11 cellular contexts compared by ENCODE assay signal in genomic region chr9:69645488-69645887, GRCh38. TPM values are rescaled to one million over a fixed set of nuclear protein-coding genes. Genes with fewer than 3 reads are reported as not detected.
DNase-seq lines count a peak whose midpoint lies in the region; ATAC-seq and TF ChIP-seq lines count a peak whose summit lies in the region.
"Had no signal": no experiment of that assay in that cellular context is flagged by ENCODE, and none has a peak within 500 bp of the region (broad histone marks: within the 10 kb centered on the region; RNA-seq: fewer than 3 reads in every experiment).

No MANE protein-coding gene starts in this region.

- H3K36me3 ChIP-seq in mammary epithelial cell (ENCODE audit: insufficient read depth, low read length) (no peaks in the 10 kb centered on the region), lower lobe of right lung (no peaks in the 10 kb centered on the region)

- no peaks in the 10 kb centered on the region for H3K27me3 Mint-ChIP-seq in progenitor cell of endocrine pancreas

- H3K27me3 ChIP-seq in mammary epithelial cell (ENCODE audit: insufficient read depth, low read length) (peaks cover 2% of the 10 kb centered on the region), lower lobe of right lung (ENCODE audit: low read depth) (no peaks in the 10 kb centered on the region)

- no TSS peak for BruUV-seq in mammary epithelial cell (replicated peaks; lab: Mats Ljungman, UMichigan)

- peak overlapping the region; percentile 70 for H3K27ac ChIP-seq in C4-2B
- no peak overlapping the region for H3K27ac ChIP-seq in mammary epithelial cell (ENCODE audit: insufficient read depth, low read depth, low read length)
- H3K27ac ChIP-seq in lower lobe of right lung = no peak overlapping the region

- H3K9ac ChIP-seq in mammary epithelial cell (ENCODE audit: insufficient read depth, low read length) = no peak overlapping the region

- no peaks in the 10 kb centered on the region for H3K9me3 Mint-ChIP-seq in progenitor cell of endocrine pancreas (ENCODE audit: low read depth)
- H3K9me3 Mint-ChIP-seq: central memory CD8-positive, alpha-beta T cell had no signal

- ATAC-seq in lower lobe of right lung = peak; percentile 96 to 97
- ATAC-seq in GM19324 (IDR thresholded peaks at IDR 0.05; ENCODE audit: low FRiP score, unreplicated experiment) = no peak

- TF ChIP-seq CTCF in C4-2B (conservative IDR thresholded peaks at IDR 0.05) = no peak
- no peak for TF ChIP-seq CTCF in mammary epithelial cell (conservative IDR thresholded peaks at IDR 0.05 in 1 of 2, IDR thresholded peaks at IDR 0.05 in 1 of 2; ENCODE audit: extremely low read depth in 1 of 2, insufficient read depth in 1 of 2, low read depth in 1 of 2, low read length in 2 of 2)
- no peak for TF ChIP-seq CTCF in lower lobe of right lung (IDR thresholded peaks at IDR 0.05)
- no peak for TF ChIP-seq CTCF in progenitor cell of endocrine pancreas (IDR thresholded peaks at IDR 0.05; ENCODE audit: unreplicated experiment)

- no peaks in the 10 kb centered on the region for H3K79me2 ChIP-seq in mammary epithelial cell (ENCODE audit: insufficient read depth, low read length)

- H3K4me1 Mint-ChIP-seq in progenitor cell of endocrine pancreas (ENCODE audit: low read depth) = no peaks in the 10 kb centered on the region
- H3K4me1 Mint-ChIP-seq: central memory CD8-positive, alpha-beta T cell had no signal

- H3K4me3 Mint-ChIP-seq in progenitor cell of endocrine pancreas (ENCODE audit: low read depth) = no peak overlapping the region
- H3K4me3 Mint-ChIP-seq: central memory CD8-positive, alpha-beta T cell had no signal

- no peaks in the 10 kb centered on the region for H3K36me3 Mint-ChIP-seq in progenitor cell of endocrine pancreas (ENCODE audit: insufficient read depth)

- H4K20me1 ChIP-seq in mammary epithelial cell (ENCODE audit: insufficient read depth, low read length) = no peaks in the 10 kb centered on the region

- H3K4me3 ChIP-seq in mammary epithelial cell (replicated peaks in 1 of 3; ENCODE audit: insufficient read depth in 1 of 3, low read depth in 2 of 3, low read length in 3 of 3) (peak overlapping the region in 1 of 3 experiments; percentile 29), lower lobe of right lung (no peak overlapping the region)

- DNase-seq in NCI-H1417 (lab: John Stamatoyannopoulos, UW) (peak; percentile 11 to 94 (median 83)), mammary epithelial cell (peak; percentile 48), lower lobe of right lung (peak; percentile 85), progenitor cell of endocrine pancreas (ENCODE audit: low spot score, unreplicated experiment) (no peak), T-helper 9 cell (no peak), NCI-H1694 (lab: John Stamatoyannopoulos, UW) (no peak)
- DNase-seq: foreskin melanocyte; stimulated activated naive CD4-positive, alpha-beta T cell treated with Interleukin-2 at 50 U/mL for 16 hours had no signal

- no peak overlapping the region for H3K27ac Mint-ChIP-seq in progenitor cell of endocrine pancreas

- dilution Hi-C loops in mammary epithelial cell (cut with HindIII; ENCODE audit: low sequenced_read_pairs) = no loop called here

- CTCF ChIA-PET in mammary epithelial cell (lab: Charles Lee; ENCODE audit: low non-redundant PET) = no interaction called here

- intact Hi-C loops in mammary epithelial cell (cut with micrococcal nuclease) = loop anchor here (10.0 kb wide), 1 partner anchor 49 kb away; no protein-coding TSS in a partner anchor
- intact Hi-C loops in lower lobe of right lung (cut with DNase I) = no loop called here

- WGBS in mammary epithelial cell (ENCODE audit: low coverage, missing lambda C conversion rate) = 6% methylated on average over 10 of the region's 10 CpGs

- no peaks in the 10 kb centered on the region for H3K9me3 ChIP-seq in mammary epithelial cell (replicated peaks; ENCODE audit: insufficient read depth, low read length)
- no peaks in the 10 kb centered on the region for H3K9me3 ChIP-seq in lower lobe of right lung

- in situ Hi-C loops in mammary epithelial cell (cut with MboI; ENCODE audit: low sequenced_read_pairs in 2 of 2) = no loop called here

- peak overlapping the region; percentile 65 for H3K4me2 ChIP-seq in mammary epithelial cell (ENCODE audit: insufficient read depth, low read depth, low read length)

- H2AFZ ChIP-seq in mammary epithelial cell (ENCODE audit: low read depth, low read length) = peak overlapping the region; percentile 88

- H3K4me1 ChIP-seq in mammary epithelial cell (ENCODE audit: insufficient read depth, low read length) (peaks cover 5% of the 10 kb centered on the region), lower lobe of right lung (no peaks in the 10 kb centered on the region)

RNA-seq across cellular contexts. Expression of gene APBA1, which starts 26.7 kb away (rescaled TPM):
- total RNA-seq in mammary epithelial cell (1 to 10 TPM in 1 of 2 donors, under 1 TPM in 1; 0.99 to 6.5 TPM), lower lobe of right lung (4.3 TPM), progenitor cell of endocrine pancreas (1.8 and 1.9 TPM in 2 replicates)
- polyA plus RNA-seq in mammary epithelial cell = 0.46 TPM
- polyA minus RNA-seq in mammary epithelial cell = 0.21 TPM

Comparison
In these comparisons a context has a peak if more than half of its experiments do, and no peak if none do; other contexts are left out.
1. DNase-seq: peak in NCI-H1417 (3 of 3), mammary epithelial cell (single experiment) and lower lobe of right lung (single experiment); none in progenitor cell of endocrine pancreas (single experiment), T-helper 9 cell (single experiment) and NCI-H1694 (single experiment).